ENCODE assay signal across 23 cellular contexts in the genomic region with DNA sequence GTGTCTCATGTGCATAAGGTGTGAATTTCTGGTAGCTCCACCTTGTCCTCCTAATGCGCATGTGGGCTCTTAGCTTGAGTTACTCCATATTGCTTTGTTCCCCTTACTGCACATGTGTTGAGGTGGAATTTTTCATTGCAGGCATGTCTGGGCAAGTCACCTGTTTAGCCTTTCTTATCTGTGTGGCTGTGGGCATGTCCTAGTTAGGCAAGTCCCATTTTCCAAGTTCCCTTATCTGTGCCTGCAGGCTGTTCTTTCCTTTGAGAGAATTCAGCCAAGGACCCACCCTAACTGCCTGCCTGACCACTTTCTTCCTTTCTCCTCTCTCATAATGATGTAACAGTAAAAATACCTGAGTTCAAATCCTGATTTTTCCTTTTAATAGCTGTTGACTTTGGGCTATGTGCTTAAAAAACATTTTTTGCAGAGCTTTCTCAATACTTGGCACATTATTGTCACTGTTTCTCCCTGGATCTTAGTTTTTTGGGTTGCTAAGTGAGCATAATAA.
"Had no signal": no experiment of that assay in that cellular context is flagged by ENCODE, and none has a peak within 500 bp of the region (broad histone marks: within the 10 kb centered on the region; RNA-seq: fewer than 3 reads in every experiment).

No MANE protein-coding gene starts in this region.

- DNase-seq: activated CD4-positive, alpha-beta memory T cell treated with anti-CD3 and anti-CD28 coated beads, Interleukin-2, amount 10 ng/mL, durations not matched to agents 7 days and 5 days; activated CD4-positive, alpha-beta T cell treated with anti-CD3 and anti-CD28 coated beads, Interleukin-2, amount 10 ng/mL, durations not matched to agents 7 days and 5 days; activated CD4-positive, CD25-positive, alpha-beta regulatory T cell; activated gamma-delta T cell treated with Interleukin-2 at 50 U/mL for 16 hours; activated naive CD4-positive, alpha-beta T cell treated with anti-CD3 and anti-CD28 coated beads, Interleukin-2, amount 10 ng/mL, durations not matched to agents 7 days and 5 days; activated naive CD8-positive, alpha-beta T cell treated with anti-CD3 and anti-CD28 coated beads for 36 hours; activated T-cell treated with anti-CD3 and anti-CD28 coated beads, Interleukin-2, amount 50 U/mL, for 72 hours; brain microvascular endothelial cell; cerebellar nuclear complex; IMR-90; KG1; NCI-H1092; NCI-H1417; NCI-H1930; NCI-H446 treated with DMSO at 0.1 percent for 48 hours; NCI-H524 treated with DMSO at 0.1 percent for 48 hours; NCI-H82; NK-92 treated with Interleukin-12 subunit alpha and Interleukin-12 subunit beta, amount 100 ng/mL, for 24 hours; SHP77; SW 1271 had no signal

- FAIRE-seq: RCC 7860 had no signal

- H3K27ac ChIP-seq: brain microvascular endothelial cell, SJSA1, VCaP had no signal

- H3K9me3 ChIP-seq: SJSA1 had no signal

- H3K27me3 ChIP-seq: brain microvascular endothelial cell, SJSA1 had no signal

- H3K36me3 ChIP-seq: brain microvascular endothelial cell, SJSA1 had no signal

- H3K4me3 ChIP-seq: SJSA1 had no signal
